Comparison of ENCODE assay signal across 12 cellular contexts in the genomic region with DNA sequence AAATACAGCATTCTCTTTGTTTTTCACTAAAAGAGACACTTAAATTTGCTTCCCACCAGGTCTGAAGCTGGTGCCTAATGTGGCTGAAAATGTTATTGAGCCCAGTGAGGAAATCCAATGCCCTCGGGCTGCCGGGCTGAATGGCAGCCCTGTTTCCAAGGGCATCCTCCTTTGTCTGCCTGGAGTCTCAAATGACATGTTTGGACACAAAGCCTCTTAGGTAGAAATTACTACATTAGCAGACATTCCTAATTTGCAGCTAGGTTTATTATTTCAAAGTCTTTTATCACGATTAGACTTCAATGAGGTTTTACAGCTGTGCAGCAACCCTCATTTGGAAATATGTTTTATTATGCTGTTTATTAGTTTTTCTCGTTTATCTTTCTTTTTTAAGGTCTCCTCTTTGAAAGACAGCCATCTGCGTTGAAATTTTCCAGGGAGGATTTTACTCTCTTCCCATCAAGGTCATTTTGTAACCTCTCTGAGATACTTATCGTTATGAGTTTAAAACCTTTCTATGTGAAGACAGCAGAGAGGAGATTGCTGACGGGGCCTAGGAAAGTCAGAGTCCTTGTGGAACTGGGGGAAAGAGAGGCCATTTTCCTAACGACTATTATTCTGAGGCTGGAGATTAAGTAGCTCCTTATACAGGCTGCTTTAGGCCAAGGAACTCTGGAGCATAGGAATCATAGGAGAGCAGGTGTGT. TPM values are rescaled to one million over a fixed set of nuclear protein-coding genes. Genes with fewer than 3 reads are reported as not detected.
DNase-seq lines count a peak whose midpoint lies in the region; ATAC-seq and TF ChIP-seq lines count a peak whose summit lies in the region.
"Had no signal": no experiment of that assay in that cellular context is flagged by ENCODE, and none has a peak within 500 bp of the region (broad histone marks: within the 10 kb centered on the region; RNA-seq: fewer than 3 reads in every experiment).

No MANE protein-coding gene starts in this region.

- TF ChIP-seq CTCF in A673 (conservative IDR thresholded peaks at IDR 0.05; ENCODE audit: low read depth, low read length) (no peak), coronary artery (IDR thresholded peaks at IDR 0.05) (no peak), Caco-2 (IDR thresholded peaks at IDR 0.05; ENCODE audit: insufficient read depth in 1 of 2, low read depth in 1 of 2, low read length in 1 of 2, severe bottlenecking in 1 of 2, unreplicated experiment in 1 of 2) (no peak)

- no peaks in the 10 kb centered on the region for H3K27me3 ChIP-seq in A673 (replicated peaks; ENCODE audit: insufficient read depth, low read depth, low read length, poor library complexity)
- H3K27me3 ChIP-seq in iPS-20b (ENCODE audit: insufficient read depth, low read length): no peaks in the 10 kb centered on the region
- no peaks in the 10 kb centered on the region for H3K27me3 ChIP-seq in Caco-2 (replicated peaks; ENCODE audit: control insufficient read depth, insufficient read depth, low read length)

- CTCF ChIA-PET in A673 (lab: Charles Lee): no interaction called here
- CTCF ChIA-PET in Caco-2 (lab: Charles Lee): no interaction called here

- H3K36me3 ChIP-seq in A673 (ENCODE audit: insufficient read depth, low read length, poor library complexity, severe bottlenecking) (no peaks in the 10 kb centered on the region), iPS-20b (ENCODE audit: insufficient read depth, low read depth, low read length) (no peaks in the 10 kb centered on the region), Caco-2 (ENCODE audit: control insufficient read depth, insufficient read depth, low read length) (no peaks in the 10 kb centered on the region)

- intact Hi-C loops in A673 (cut with micrococcal nuclease; ENCODE audit: unreplicated experiment): no loop called here
- intact Hi-C loops in Caco-2 (cut with micrococcal nuclease; ENCODE audit: unreplicated experiment): no loop called here

- H3K9me3 ChIP-seq in A673 (ENCODE audit: low read depth, low read length, poor library complexity, severe bottlenecking): no peaks in the 10 kb centered on the region
- H3K9me3 ChIP-seq in iPS-20b (ENCODE audit: insufficient read depth, low read depth, low read length): no peaks in the 10 kb centered on the region
- no peaks in the 10 kb centered on the region for H3K9me3 ChIP-seq in Caco-2

- no peak overlapping the region for H3K4me3 Mint-ChIP-seq in Caco-2 (ENCODE audit: unreplicated experiment)
- H3K4me3 Mint-ChIP-seq: activated T-helper 1 cell treated with anti-CD3 and anti-CD28 coated beads, Interleukin-12 subunit alpha, Interleukin-12 subunit beta, Interleukin-2, Interleukin-4 antibody, amounts not matched to agents 30 ng/mL and 10 ng/mL and 1 ng/mL, durations not matched to agents 14 hours and 24 hours and 36 hours; naive B cell; stimulated activated naive B cell treated with anti-CD40 and anti-IgM and Interleukin-4, amounts not matched to agents 10 μg/mL and 1 μg/mL and 100 μg/mL, for 72 hours had no signal

- H3K27ac ChIP-seq in A673 (ENCODE audit: low read depth, low read length, poor library complexity, severe bottlenecking) (no peak overlapping the region), iPS-20b (ENCODE audit: low read length) (no peak overlapping the region), coronary artery (no peak overlapping the region)

- H3K27ac Mint-ChIP-seq in Caco-2 (ENCODE audit: unreplicated experiment): no peak overlapping the region
- H3K27ac Mint-ChIP-seq: activated T-helper 1 cell treated with anti-CD3 and anti-CD28 coated beads, Interleukin-12 subunit alpha, Interleukin-12 subunit beta, Interleukin-2, Interleukin-4 antibody, amounts not matched to agents 30 ng/mL and 10 ng/mL and 1 ng/mL, durations not matched to agents 14 hours and 24 hours and 36 hours; naive B cell; stimulated activated naive B cell treated with anti-CD40 and anti-IgM and Interleukin-4, amounts not matched to agents 10 μg/mL and 1 μg/mL and 100 μg/mL, for 72 hours had no signal

- no peak for ATAC-seq in HG02571 (IDR thresholded peaks at IDR 0.05; ENCODE audit: unreplicated experiment)
- ATAC-seq: K562; stimulated activated naive B cell treated with anti-CD40 and anti-IgM and Interleukin-4, amounts not matched to agents 10 μg/mL and 1 μg/mL and 100 μg/mL, for 72 hours had no signal

- no peaks in the 10 kb centered on the region for H3K27me3 Mint-ChIP-seq in Caco-2 (ENCODE audit: insufficient read depth, unreplicated experiment)

- H3K9ac ChIP-seq in iPS-20b (ENCODE audit: low read depth, low read length): 0 out of 2 replicates have a peak overlapping the region, but pooled peaks have one; percentile 0

- peaks cover 10% of the 10 kb centered on the region for H3K4me1 ChIP-seq in A673 (ENCODE audit: insufficient read depth, low read length, poor library complexity, severe bottlenecking)
- H3K4me1 ChIP-seq in iPS-20b (ENCODE audit: insufficient read depth, low read length): peaks cover 27% of the 10 kb centered on the region
- no peaks in the 10 kb centered on the region for H3K4me1 ChIP-seq in Caco-2

- no peaks in the 10 kb centered on the region for H3K36me3 Mint-ChIP-seq in Caco-2 (ENCODE audit: insufficient read depth, unreplicated experiment)

- no TSS peak for BruUV-seq in A673 (replicated peaks; lab: Mats Ljungman, UMichigan)
- no TSS peak for BruUV-seq in Caco-2 (replicated peaks; lab: Mats Ljungman, UMichigan)

- POLR2A ChIA-PET in A673 (lab: Charles Lee; ENCODE audit: low non-redundant PET): no interaction called here
- POLR2A ChIA-PET in Caco-2 (lab: Charles Lee): no interaction called here

- H3K9me3 Mint-ChIP-seq in Caco-2 (ENCODE audit: unreplicated experiment): no peaks in the 10 kb centered on the region
- H3K9me3 Mint-ChIP-seq: activated T-helper 1 cell treated with anti-CD3 and anti-CD28 coated beads, Interleukin-12 subunit alpha, Interleukin-12 subunit beta, Interleukin-2, Interleukin-4 antibody, amounts not matched to agents 30 ng/mL and 10 ng/mL and 1 ng/mL, durations not matched to agents 14 hours and 24 hours and 36 hours had no signal

- H3K4me1 Mint-ChIP-seq in Caco-2 (ENCODE audit: low read depth, unreplicated experiment): no peaks in the 10 kb centered on the region

- peak; percentile 54 for DNase-seq in A673 (ENCODE audit: low spot score)
- peak; percentile 83 for DNase-seq in NCI-H128 (lab: John Stamatoyannopoulos, UW; ENCODE audit: unreplicated experiment)
- peak; percentile 28 for DNase-seq in NCI-H82 treated with DMSO at 0.1 percent for 48 hours (lab: John Stamatoyannopoulos, UW; ENCODE audit: unreplicated experiment)
- no peak for DNase-seq in coronary artery (ENCODE audit: low spot score)
- no peak for DNase-seq in stimulated activated CD4-positive, alpha-beta T cell treated with anti-CD3 and anti-CD28 coated beads, Interleukin-15, amount 100 ng/mL, for 24 hours
- DNase-seq in Caco-2: no peak
- DNase-seq: naive B cell; stimulated activated naive B cell treated with anti-CD40 and anti-IgM and Interleukin-4, amounts not matched to agents 10 μg/mL and 1 μg/mL and 100 μg/mL, for 72 hours had no signal

- H3K4me3 ChIP-seq in A673 (ENCODE audit: low read depth, low read length, poor library complexity, severe bottlenecking): no peak overlapping the region
- H3K4me3 ChIP-seq in iPS-20b (ENCODE audit: low read length): no peak overlapping the region
- H3K4me3 ChIP-seq in coronary artery: no peak overlapping the region
- no peak overlapping the region for H3K4me3 ChIP-seq in Caco-2 (ENCODE audit: low read depth, low read length)
- H3K4me3 ChIP-seq: K562 had no signal

RNA-seq across cellular contexts. Expression of a gene that starts 59.0 kb away (rescaled TPM):
- 118 and 119 TPM in 2 replicates for total RNA-seq in A673 (2021)
- total RNA-seq in Caco-2 (2022): 27.7 and 32.7 TPM in 2 replicates

Comparison
In these comparisons a context has a peak if more than half of its experiments do, and no peak if none do; other contexts are left out.
1. DNase-seq: peak in A673 (single experiment), NCI-H128 (single experiment) and NCI-H82 treated with DMSO at 0.1 percent for 48 hours (single experiment); none in coronary artery (single experiment), stimulated activated CD4-positive, alpha-beta T cell treated with anti-CD3 and anti-CD28 coated beads, Interleukin-15, amount 100 ng/mL, for 24 hours (single experiment) and Caco-2 (0 of 2).